1 cellular context compared by ENCODE assay signal in genomic region chr15:50718700-50719125, GRCh38.
TF ChIP-seq lines count a peak whose summit lies in the region.

No MANE protein-coding gene starts in this region.

TF ChIP-seq in HepG2, 621 proteins besides CTCF, POLR2A, EP300 and RAD21 (continued from another document and continues in another):
- TF ChIP-seq MYPOP (CRISPR knock-in tag; IDR thresholded peaks at IDR 0.05) (no peak; the same call in 1 of the 2 replicates), ARID2 (CRISPR knock-in tag; IDR thresholded peaks at IDR 0.05; ENCODE audit: borderline replicate concordance) (no peak), TAF1 (CRISPR knock-in tag; IDR thresholded peaks at IDR 0.05) (no peak), CHD4 (IDR thresholded peaks at IDR 0.05; ENCODE audit: borderline replicate concordance, low read length) (no peak), NBN (conservative IDR thresholded peaks at IDR 0.05) (no peak), KLF12 (CRISPR knock-in tag; IDR thresholded peaks at IDR 0.05; ENCODE audit: borderline replicate concordance) (0 out of 2 replicates have a peak, but pooled peaks have one; percentile 32), HDAC1 (CRISPR knock-in tag; IDR thresholded peaks at IDR 0.05) (peak; percentile 86), ATRX (CRISPR knock-in tag; IDR thresholded peaks at IDR 0.05; ENCODE audit: borderline replicate concordance) (no peak), MATR3 (CRISPR knock-in tag; IDR thresholded peaks at IDR 0.05) (no peak), XBP1 (CRISPR knock-in tag; IDR thresholded peaks at IDR 0.05) (no peak), TFE3 (CRISPR knock-in tag; IDR thresholded peaks at IDR 0.05) (peak; percentile 94), ZNF503 (CRISPR knock-in tag; IDR thresholded peaks at IDR 0.05) (peak; percentile 68; the same call in 1 of the 2 replicates), IKZF4 (CRISPR knock-in tag; IDR thresholded peaks at IDR 0.05; ENCODE audit: borderline replicate concordance, low read depth, not compliant biosample characterization) (no peak), ZNF577 (CRISPR knock-in tag; IDR thresholded peaks at IDR 0.05; ENCODE audit: borderline replicate concordance, low read depth) (no peak), KDM2A (CRISPR knock-in tag; IDR thresholded peaks at IDR 0.05; ENCODE audit: borderline replicate concordance, low read depth) (no peak), PITX1 (CRISPR knock-in tag; IDR thresholded peaks at IDR 0.05) (peak; percentile 53; the same call in 1 of the 2 replicates), FOXK1 (CRISPR knock-in tag; IDR thresholded peaks at IDR 0.05; ENCODE audit: borderline replicate concordance, low read depth) (peak; percentile 61; the same call in 1 of the 2 replicates), ZNF75D (CRISPR knock-in tag; IDR thresholded peaks at IDR 0.05; ENCODE audit: borderline replicate concordance) (no peak), GATAD1 (CRISPR knock-in tag; IDR thresholded peaks at IDR 0.05) (peak; percentile 56; the same call in 1 of the 2 replicates), ZBTB1 (CRISPR knock-in tag; IDR thresholded peaks at IDR 0.05; ENCODE audit: borderline replicate concordance) (no peak), ZNF614 (CRISPR knock-in tag; IDR thresholded peaks at IDR 0.05; ENCODE audit: borderline replicate concordance) (peak; percentile 41)
- TF ChIP-seq, protein P1, sequence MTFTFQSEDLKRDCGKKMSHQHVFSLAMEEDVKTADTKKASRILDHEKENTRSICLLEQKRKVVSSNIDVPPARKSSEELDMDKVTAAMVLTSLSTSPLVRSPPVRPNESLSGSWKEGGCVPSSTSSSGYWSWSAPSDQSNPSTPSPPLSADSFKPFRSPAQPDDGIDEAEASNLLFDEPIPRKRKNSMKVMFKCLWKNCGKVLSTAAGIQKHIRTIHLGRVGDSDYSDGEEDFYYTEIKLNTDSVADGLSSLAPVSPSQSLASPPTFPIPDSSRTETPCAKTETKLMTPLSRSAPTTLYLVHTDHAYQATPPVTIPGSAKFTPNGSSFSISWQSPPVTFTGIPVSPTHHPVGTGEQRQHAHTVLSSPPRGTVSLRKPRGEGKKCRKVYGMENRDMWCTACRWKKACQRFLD (CRISPR knock-in tag; IDR thresholded peaks at IDR 0.05; ENCODE audit: borderline replicate concordance) = no peak
- TF ChIP-seq, protein P2, sequence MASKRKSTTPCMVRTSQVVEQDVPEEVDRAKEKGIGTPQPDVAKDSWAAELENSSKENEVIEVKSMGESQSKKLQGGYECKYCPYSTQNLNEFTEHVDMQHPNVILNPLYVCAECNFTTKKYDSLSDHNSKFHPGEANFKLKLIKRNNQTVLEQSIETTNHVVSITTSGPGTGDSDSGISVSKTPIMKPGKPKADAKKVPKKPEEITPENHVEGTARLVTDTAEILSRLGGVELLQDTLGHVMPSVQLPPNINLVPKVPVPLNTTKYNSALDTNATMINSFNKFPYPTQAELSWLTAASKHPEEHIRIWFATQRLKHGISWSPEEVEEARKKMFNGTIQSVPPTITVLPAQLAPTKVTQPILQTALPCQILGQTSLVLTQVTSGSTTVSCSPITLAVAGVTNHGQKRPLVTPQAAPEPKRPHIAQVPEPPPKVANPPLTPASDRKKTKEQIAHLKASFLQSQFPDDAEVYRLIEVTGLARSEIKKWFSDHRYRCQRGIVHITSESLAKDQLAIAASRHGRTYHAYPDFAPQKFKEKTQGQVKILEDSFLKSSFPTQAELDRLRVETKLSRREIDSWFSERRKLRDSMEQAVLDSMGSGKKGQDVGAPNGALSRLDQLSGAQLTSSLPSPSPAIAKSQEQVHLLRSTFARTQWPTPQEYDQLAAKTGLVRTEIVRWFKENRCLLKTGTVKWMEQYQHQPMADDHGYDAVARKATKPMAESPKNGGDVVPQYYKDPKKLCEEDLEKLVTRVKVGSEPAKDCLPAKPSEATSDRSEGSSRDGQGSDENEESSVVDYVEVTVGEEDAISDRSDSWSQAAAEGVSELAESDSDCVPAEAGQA (IDR thresholded peaks at IDR 0.05; ENCODE audit: low read depth) = no peak
- TF ChIP-seq, protein P2 (CRISPR knock-in tag; IDR thresholded peaks at IDR 0.05; ENCODE audit: borderline replicate concordance) = 0 out of 2 replicates have a peak, but pooled peaks have one; percentile 50
- TF ChIP-seq, protein P3, sequence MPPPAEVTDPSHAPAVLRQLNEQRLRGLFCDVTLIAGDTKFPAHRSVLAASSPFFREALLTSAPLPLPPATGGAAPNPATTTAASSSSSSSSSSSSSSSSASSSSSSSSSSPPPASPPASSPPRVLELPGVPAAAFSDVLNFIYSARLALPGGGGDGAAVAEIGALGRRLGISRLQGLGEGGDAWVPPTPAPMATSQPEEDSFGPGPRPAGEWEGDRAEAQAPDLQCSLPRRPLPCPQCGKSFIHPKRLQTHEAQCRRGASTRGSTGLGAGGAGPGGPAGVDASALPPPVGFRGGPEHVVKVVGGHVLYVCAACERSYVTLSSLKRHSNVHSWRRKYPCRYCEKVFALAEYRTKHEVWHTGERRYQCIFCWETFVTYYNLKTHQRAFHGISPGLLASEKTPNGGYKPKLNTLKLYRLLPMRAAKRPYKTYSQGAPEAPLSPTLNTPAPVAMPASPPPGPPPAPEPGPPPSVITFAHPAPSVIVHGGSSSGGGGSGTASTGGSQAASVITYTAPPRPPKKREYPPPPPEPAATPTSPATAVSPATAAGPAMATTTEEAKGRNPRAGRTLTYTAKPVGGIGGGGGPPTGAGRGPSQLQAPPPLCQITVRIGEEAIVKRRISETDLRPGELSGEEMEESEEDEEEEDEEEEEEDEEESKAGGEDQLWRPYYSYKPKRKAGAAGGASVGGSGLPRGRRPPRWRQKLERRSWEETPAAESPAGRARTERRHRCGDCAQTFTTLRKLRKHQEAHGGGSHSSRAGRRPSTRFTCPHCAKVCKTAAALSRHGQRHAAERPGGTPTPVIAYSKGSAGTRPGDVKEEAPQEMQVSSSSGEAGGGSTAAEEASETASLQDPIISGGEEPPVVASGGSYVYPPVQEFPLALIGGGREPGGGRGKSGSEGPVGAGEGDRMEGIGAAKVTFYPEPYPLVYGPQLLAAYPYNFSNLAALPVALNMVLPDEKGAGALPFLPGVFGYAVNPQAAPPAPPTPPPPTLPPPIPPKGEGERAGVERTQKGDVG (CRISPR knock-in tag; IDR thresholded peaks at IDR 0.05; ENCODE audit: borderline replicate concordance) = no peak
- TF ChIP-seq, protein P4, sequence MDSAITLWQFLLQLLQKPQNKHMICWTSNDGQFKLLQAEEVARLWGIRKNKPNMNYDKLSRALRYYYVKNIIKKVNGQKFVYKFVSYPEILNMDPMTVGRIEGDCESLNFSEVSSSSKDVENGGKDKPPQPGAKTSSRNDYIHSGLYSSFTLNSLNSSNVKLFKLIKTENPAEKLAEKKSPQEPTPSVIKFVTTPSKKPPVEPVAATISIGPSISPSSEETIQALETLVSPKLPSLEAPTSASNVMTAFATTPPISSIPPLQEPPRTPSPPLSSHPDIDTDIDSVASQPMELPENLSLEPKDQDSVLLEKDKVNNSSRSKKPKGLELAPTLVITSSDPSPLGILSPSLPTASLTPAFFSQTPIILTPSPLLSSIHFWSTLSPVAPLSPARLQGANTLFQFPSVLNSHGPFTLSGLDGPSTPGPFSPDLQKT (CRISPR knock-in tag; IDR thresholded peaks at IDR 0.05; ENCODE audit: borderline replicate concordance) = no peak
- TF ChIP-seq, protein P5, sequence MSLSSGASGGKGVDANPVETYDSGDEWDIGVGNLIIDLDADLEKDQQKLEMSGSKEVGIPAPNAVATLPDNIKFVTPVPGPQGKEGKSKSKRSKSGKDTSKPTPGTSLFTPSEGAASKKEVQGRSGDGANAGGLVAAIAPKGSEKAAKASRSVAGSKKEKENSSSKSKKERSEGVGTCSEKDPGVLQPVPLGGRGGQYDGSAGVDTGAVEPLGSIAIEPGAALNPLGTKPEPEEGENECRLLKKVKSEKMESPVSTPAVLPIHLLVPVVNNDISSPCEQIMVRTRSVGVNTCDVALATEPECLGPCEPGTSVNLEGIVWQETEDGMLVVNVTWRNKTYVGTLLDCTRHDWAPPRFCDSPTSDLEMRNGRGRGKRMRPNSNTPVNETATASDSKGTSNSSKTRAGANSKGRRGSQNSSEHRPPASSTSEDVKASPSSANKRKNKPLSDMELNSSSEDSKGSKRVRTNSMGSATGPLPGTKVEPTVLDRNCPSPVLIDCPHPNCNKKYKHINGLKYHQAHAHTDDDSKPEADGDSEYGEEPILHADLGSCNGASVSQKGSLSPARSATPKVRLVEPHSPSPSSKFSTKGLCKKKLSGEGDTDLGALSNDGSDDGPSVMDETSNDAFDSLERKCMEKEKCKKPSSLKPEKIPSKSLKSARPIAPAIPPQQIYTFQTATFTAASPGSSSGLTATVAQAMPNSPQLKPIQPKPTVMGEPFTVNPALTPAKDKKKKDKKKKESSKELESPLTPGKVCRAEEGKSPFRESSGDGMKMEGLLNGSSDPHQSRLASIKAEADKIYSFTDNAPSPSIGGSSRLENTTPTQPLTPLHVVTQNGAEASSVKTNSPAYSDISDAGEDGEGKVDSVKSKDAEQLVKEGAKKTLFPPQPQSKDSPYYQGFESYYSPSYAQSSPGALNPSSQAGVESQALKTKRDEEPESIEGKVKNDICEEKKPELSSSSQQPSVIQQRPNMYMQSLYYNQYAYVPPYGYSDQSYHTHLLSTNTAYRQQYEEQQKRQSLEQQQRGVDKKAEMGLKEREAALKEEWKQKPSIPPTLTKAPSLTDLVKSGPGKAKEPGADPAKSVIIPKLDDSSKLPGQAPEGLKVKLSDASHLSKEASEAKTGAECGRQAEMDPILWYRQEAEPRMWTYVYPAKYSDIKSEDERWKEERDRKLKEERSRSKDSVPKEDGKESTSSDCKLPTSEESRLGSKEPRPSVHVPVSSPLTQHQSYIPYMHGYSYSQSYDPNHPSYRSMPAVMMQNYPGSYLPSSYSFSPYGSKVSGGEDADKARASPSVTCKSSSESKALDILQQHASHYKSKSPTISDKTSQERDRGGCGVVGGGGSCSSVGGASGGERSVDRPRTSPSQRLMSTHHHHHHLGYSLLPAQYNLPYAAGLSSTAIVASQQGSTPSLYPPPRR (CRISPR knock-in tag; IDR thresholded peaks at IDR 0.05; ENCODE audit: borderline replicate concordance) = peak; percentile 70; the same call in 1 of the 2 replicates
- TF ChIP-seq, protein P6, sequence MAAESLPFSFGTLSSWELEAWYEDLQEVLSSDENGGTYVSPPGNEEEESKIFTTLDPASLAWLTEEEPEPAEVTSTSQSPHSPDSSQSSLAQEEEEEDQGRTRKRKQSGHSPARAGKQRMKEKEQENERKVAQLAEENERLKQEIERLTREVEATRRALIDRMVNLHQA (CRISPR knock-in tag; IDR thresholded peaks at IDR 0.05) = no peak
